ENCODE assay signal across 8 cellular contexts in genomic region chr11:209275-210121, GRCh38. TPM values are rescaled to one million over a fixed set of nuclear protein-coding genes. Genes with fewer than 3 reads are reported as not detected.
DNase-seq lines count a peak whose midpoint lies in the region; ATAC-seq and TF ChIP-seq lines count a peak whose summit lies in the region.

No MANE protein-coding gene starts in this region.

- H3K9me3 ChIP-seq in mucosa of rectum (ENCODE audit: control insufficient read depth in 2 of 2, low read length in 2 of 2): no peaks in the 10 kb centered on the region

- peak overlapping the region; percentile 77 to 99 for H3K9ac ChIP-seq in mucosa of rectum (ENCODE audit: low read depth in 1 of 2, low read length in 2 of 2)

- H3K27ac Mint-ChIP-seq in central memory CD8-positive, alpha-beta T cell (ENCODE audit: low read depth): peak overlapping the region; percentile 97

- peaks cover 26 to 28% of the 10 kb centered on the region in 2 donors for H3K4me1 ChIP-seq in mucosa of rectum (ENCODE audit: control insufficient read depth in 2 of 2, insufficient read depth in 2 of 2, low read length in 2 of 2)

- peak; percentile 31 for DNase-seq in AG10803 (ENCODE audit: low read depth)
- no peak for DNase-seq in Jurkat, Clone E6-1 (ENCODE audit: low read depth, low spot score)
- DNase-seq in central memory CD8-positive, alpha-beta T cell (ENCODE audit: low spot score in 2 of 2): no peak
- no peak for DNase-seq in NCI-H226
- DNase-seq in activated gamma-delta T cell (lab: John Stamatoyannopoulos, UW): no peak

- H3K36me3 ChIP-seq in mucosa of rectum (ENCODE audit: control insufficient read depth in 2 of 2, insufficient read depth in 2 of 2, low read length in 2 of 2): peaks cover 47 to 63% of the 10 kb centered on the region in 2 donors

- H3K4me1 Mint-ChIP-seq in central memory CD8-positive, alpha-beta T cell: peaks cover 35% of the 10 kb centered on the region

- peaks cover 52% of the 10 kb centered on the region for H3K36me3 Mint-ChIP-seq in central memory CD8-positive, alpha-beta T cell (ENCODE audit: insufficient read depth)

- no peaks in the 10 kb centered on the region for H3K27me3 ChIP-seq in mucosa of rectum (ENCODE audit: control insufficient read depth in 2 of 2, insufficient read depth in 2 of 2, low read length in 2 of 2)

- no peak for TF ChIP-seq CTCF in AG10803 (conservative IDR thresholded peaks at IDR 0.05; ENCODE audit: low read length)

- H3K4me3 ChIP-seq in AG10803 (ENCODE audit: low read length) (peak overlapping the region; percentile 99), mucosa of rectum (ENCODE audit: low read length in 2 of 2) (peak overlapping the region; percentile 98 to 99)
- H3K4me3 ChIP-seq in Jurkat, Clone E6-1 (ENCODE audit: low read length): peak overlapping the region; percentile 99

- H3K9me3 Mint-ChIP-seq in central memory CD8-positive, alpha-beta T cell: no peaks in the 10 kb centered on the region

- H3K27me3 Mint-ChIP-seq in central memory CD8-positive, alpha-beta T cell: no peaks in the 10 kb centered on the region

- peak overlapping the region; percentile 91 for H3K4me3 Mint-ChIP-seq in central memory CD8-positive, alpha-beta T cell

- ATAC-seq in central memory CD8-positive, alpha-beta T cell (replicated peaks; ENCODE audit: extremely low read depth, poor library complexity, severe bottlenecking): no peak
- ATAC-seq in GM18517 (IDR thresholded peaks at IDR 0.05; ENCODE audit: unreplicated experiment) (no peak), HG02973 (IDR thresholded peaks at IDR 0.05; ENCODE audit: unreplicated experiment) (no peak)

- H3K27ac ChIP-seq in mucosa of rectum (ENCODE audit: low read depth in 2 of 2, low read length in 2 of 2): peak overlapping the region; percentile 100

RNA-seq across cellular contexts. Expression of gene RIC8A, which starts 2.0 kb away (rescaled TPM):
- polyA plus RNA-seq in Jurkat, Clone E6-1 (2012; ENCODE audit: insufficient read depth, insufficient read length): 88.6 TPM

RNA-seq across cellular contexts. Expression of gene BET1L, which starts 2.3 kb away (rescaled TPM):
- polyA plus RNA-seq in Jurkat, Clone E6-1 (2012; ENCODE audit: insufficient read depth, insufficient read length): 28.3 TPM

RNA-seq across cellular contexts. Expression of gene SCGB1C1, which starts 16.6 kb away (rescaled TPM):
- not detected for polyA plus RNA-seq in Jurkat, Clone E6-1 (2012; ENCODE audit: insufficient read depth, insufficient read length)

RNA-seq across cellular contexts. Expression of gene SIRT3, which starts 26.6 kb away (rescaled TPM):
- 16.6 TPM for polyA plus RNA-seq in Jurkat, Clone E6-1 (2012; ENCODE audit: insufficient read depth, insufficient read length)

RNA-seq across cellular contexts. Expression of gene PSMD13, which starts 27.3 kb away (rescaled TPM):
- 223 TPM for polyA plus RNA-seq in Jurkat, Clone E6-1 (2012; ENCODE audit: insufficient read depth, insufficient read length)
